ENCODE assay signal across 35 cellular contexts in the genomic region with DNA sequence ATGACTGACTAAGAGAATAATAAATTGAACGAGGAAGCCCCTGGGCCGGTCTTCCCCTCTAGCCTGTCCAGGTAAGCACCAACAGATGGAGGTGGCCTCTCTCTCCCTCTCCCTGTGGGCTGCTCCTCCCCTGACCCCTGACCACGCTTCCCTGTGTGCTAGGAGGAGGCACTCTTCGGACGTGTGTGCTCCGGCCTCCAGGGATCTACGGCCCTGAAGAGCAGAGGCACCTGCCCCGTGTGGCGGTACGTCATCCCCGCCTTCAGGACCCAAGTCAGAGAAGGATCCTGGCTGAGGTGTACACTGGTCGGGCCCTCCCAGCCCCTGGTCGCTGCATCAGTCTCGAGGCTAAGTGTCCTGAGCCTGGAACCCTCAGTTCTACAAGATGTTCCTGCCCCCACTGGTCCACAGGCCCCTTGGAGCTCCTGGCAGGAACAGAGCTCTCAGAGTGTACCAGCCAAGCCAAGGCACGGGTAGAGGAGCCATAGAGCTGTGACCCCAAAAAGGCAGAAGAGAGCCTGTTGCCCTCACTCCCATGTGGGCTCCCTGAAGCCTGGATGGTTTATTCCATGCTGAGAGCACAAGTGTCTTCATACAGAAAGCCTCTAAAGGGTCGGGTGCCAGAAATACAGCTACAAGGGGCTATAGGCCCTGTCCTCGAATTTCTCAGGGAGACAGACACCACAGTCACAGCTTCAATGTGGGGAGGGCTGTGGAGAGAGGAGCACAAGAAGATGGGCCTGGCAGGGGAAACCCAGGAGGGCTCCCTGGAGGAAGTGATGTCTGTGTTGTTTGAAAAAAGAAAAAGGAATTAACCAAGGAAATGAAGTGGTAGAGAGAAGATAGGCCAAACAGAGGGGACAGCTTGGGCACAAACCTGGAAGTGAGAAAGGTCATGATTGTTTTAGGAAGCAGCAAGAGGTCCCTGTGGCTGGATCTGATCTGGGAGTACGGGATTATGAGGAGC. TPM values are rescaled to one million over a fixed set of nuclear protein-coding genes. Genes with fewer than 3 reads are reported as not detected.
"Had no signal": no experiment of that assay in that cellular context is flagged by ENCODE, and none has a peak within 500 bp of the region (broad histone marks: within the 10 kb centered on the region; RNA-seq: fewer than 3 reads in every experiment).

No MANE protein-coding gene starts in this region.

- H3K9me3 ChIP-seq: MG63 had no signal

- H3K27ac ChIP-seq: brain microvascular endothelial cell, RWPE1, VCaP had no signal

- H3K4me3 ChIP-seq: MG63 had no signal

- ATAC-seq: activated CD8-positive, alpha-beta memory T cell treated with anti-CD3 and anti-CD28 coated beads, Interleukin-2, amount 10 ng/mL, durations not matched to agents 7 days and 5 days; activated naive CD8-positive, alpha-beta T cell treated with anti-CD3 and anti-CD28 coated beads, Interleukin-2, amount 50 U/mL, for 24 hours; Right ventricle myocardium inferior; SK-N-SH treated with all-trans-retinoic acid at 6 μM for 48 hours; T-cell had no signal

- DNase-seq: activated CD4-positive, alpha-beta memory T cell treated with anti-CD3 and anti-CD28 coated beads, Interleukin-2, amount 10 ng/mL, durations not matched to agents 7 days and 5 days; activated CD4-positive, alpha-beta T cell treated with anti-CD3 and anti-CD28 coated beads for 1 hour; activated CD4-positive, alpha-beta T cell treated with anti-CD3 and anti-CD28 coated beads for 48 hours; activated CD4-positive, CD25-positive, alpha-beta regulatory T cell; activated CD8-positive, alpha-beta memory T cell treated with anti-CD3 and anti-CD28 coated beads for 24 hours; activated CD8-positive, alpha-beta memory T cell treated with anti-CD3 and anti-CD28 coated beads, Interleukin-2, amount 10 ng/mL, durations not matched to agents 7 days and 5 days; activated CD8-positive, alpha-beta memory T cell treated with anti-CD3 and anti-CD28 coated beads, Interleukin-2, amount 50 U/mL, for 48 hours; activated effector memory CD4-positive, alpha-beta T cell treated with Interleukin-2 at 50 U/mL for 16 hours; activated naive CD4-positive, alpha-beta T cell treated with anti-CD3 and anti-CD28 coated beads, Interleukin-2, amount 10 ng/mL, durations not matched to agents 7 days and 5 days; activated naive CD8-positive, alpha-beta T cell treated with anti-CD3 and anti-CD28 coated beads, Interleukin-2, amount 50 U/mL, for 24 hours; activated T-cell treated with anti-CD3 and anti-CD28 coated beads, Interleukin-2, amount 50 U/mL, for 48 hours; anterior cingulate cortex; brain microvascular endothelial cell; central memory CD4-positive, alpha-beta T cell; Kasumi-1; MG63; NCI-H1048; NCI-H1105 treated with DMSO at 0.1 percent for 48 hours; NCI-H1436; NCI-H1694; NCI-H1930; NCI-H2081 treated with DMSO at 0.1 percent for 48 hours; NCI-H345; NCI-H524 treated with DMSO at 0.1 percent for 48 hours; SIG-M5; T-cell; T-helper 2 cell; T-helper 9 cell had no signal

- H3K36me3 ChIP-seq: brain microvascular endothelial cell, MG63 had no signal

- H3K27me3 ChIP-seq: MG63 had no signal

RNA-seq across cellular contexts. Expression of a gene that starts 15.9 kb away (rescaled TPM):
- total RNA-seq: activated CD4-positive, alpha-beta memory T cell treated with anti-CD3 and anti-CD28 coated beads, Interleukin-2, amount 10 ng/mL, durations not matched to agents 7 days and 5 days; cerebellum; NCI-H460; Right ventricle myocardium inferior; SK-MEL-5 had no signal
